ENCODE assay signal across 29 cellular contexts in genomic region chr5:81963544-81963943, GRCh38.
"Had no signal": no experiment of that assay in that cellular context is flagged by ENCODE, and none has a peak within 500 bp of the region (broad histone marks: within the 10 kb centered on the region; RNA-seq: fewer than 3 reads in every experiment).

No MANE protein-coding gene starts in this region.

- H3K9me3 ChIP-seq: ascending aorta had no signal

- H3K36me3 ChIP-seq: ascending aorta, cardiac muscle cell had no signal

- H3K4me3 ChIP-seq: ascending aorta, cardiac muscle cell had no signal

- DNase-seq: activated B cell treated with CpG ODN at 0.5 μM for 24 hours; activated CD4-positive, alpha-beta memory T cell treated with anti-CD3 and anti-CD28 coated beads for 36 hours; activated CD4-positive, alpha-beta T cell treated with anti-CD3 and anti-CD28 coated beads for 4 hours; activated CD4-positive, alpha-beta T cell treated with anti-CD3 and anti-CD28 coated beads, Interleukin-2, amount 10 ng/mL, durations not matched to agents 24 days and 14 days; activated CD4-positive, alpha-beta T cell treated with anti-CD3 and anti-CD28 coated beads, Interleukin-2, amount 50 U/mL, for 1 hour; activated CD4-positive, alpha-beta T cell treated with anti-CD3 and anti-CD28 coated beads, Interleukin-2, amount 50 U/mL, for 4 hours; activated CD4-positive, CD25-positive, alpha-beta regulatory T cell treated with anti-CD3 and anti-CD28 coated beads, Interleukin-2, amount 50 U/mL, for 72 hours; activated CD8-positive, alpha-beta memory T cell treated with anti-CD3 and anti-CD28 coated beads, Interleukin-2, amount 50 U/mL, for 4 hours; activated CD8-positive, alpha-beta T cell treated with anti-CD3 and anti-CD28 coated beads for 36 hours; activated effector memory CD4-positive, alpha-beta T cell treated with Interleukin-2 at 50 U/mL for 16 hours; activated gamma-delta T cell; activated naive CD4-positive, alpha-beta T cell treated with anti-CD3 and anti-CD28 coated beads, Interleukin-2, amount 10 ng/mL, durations not matched to agents 7 days and 5 days; activated naive CD4-positive, alpha-beta T cell treated with Interleukin-2 at 50 U/mL for 16 hours; activated naive CD8-positive, alpha-beta T cell treated with anti-CD3 and anti-CD28 coated beads, Interleukin-2, amount 10 ng/mL, durations not matched to agents 7 days and 5 days; activated naive CD8-positive, alpha-beta T cell treated with anti-CD3 and anti-CD28 coated beads, Interleukin-2, amount 50 U/mL, for 24 hours; activated T-cell treated with anti-CD3 and anti-CD28 coated beads for 4 hours; activated T-cell treated with anti-CD3 and anti-CD28 coated beads, Interleukin-2, amount 50 U/mL, for 1 hour; activated T-cell treated with anti-CD3 and anti-CD28 coated beads, Interleukin-2, amount 50 U/mL, for 4 hours; amygdala; anterior cingulate cortex; caudate nucleus; cerebellar nuclear complex; T-helper 1 cell; T-helper 2 cell; T-helper 9 cell had no signal

- H3K27me3 ChIP-seq: ascending aorta, cardiac muscle cell had no signal

- H3K27ac ChIP-seq: ascending aorta, cardiac muscle cell, VCaP had no signal

- ATAC-seq: activated CD8-positive, alpha-beta T cell treated with anti-CD3 and anti-CD28 coated beads for 36 hours; activated naive CD8-positive, alpha-beta T cell treated with anti-CD3 and anti-CD28 coated beads, Interleukin-2, amount 50 U/mL, for 24 hours; activated T-cell treated with anti-CD3 and anti-CD28 coated beads, Interleukin-2, amount 50 U/mL, for 4 hours had no signal

- H3K4me1 ChIP-seq: ascending aorta had no signal

- FAIRE-seq: bronchial epithelial cell had no signal
